ENCODE assay signal across 8 cellular contexts in the genomic region with DNA sequence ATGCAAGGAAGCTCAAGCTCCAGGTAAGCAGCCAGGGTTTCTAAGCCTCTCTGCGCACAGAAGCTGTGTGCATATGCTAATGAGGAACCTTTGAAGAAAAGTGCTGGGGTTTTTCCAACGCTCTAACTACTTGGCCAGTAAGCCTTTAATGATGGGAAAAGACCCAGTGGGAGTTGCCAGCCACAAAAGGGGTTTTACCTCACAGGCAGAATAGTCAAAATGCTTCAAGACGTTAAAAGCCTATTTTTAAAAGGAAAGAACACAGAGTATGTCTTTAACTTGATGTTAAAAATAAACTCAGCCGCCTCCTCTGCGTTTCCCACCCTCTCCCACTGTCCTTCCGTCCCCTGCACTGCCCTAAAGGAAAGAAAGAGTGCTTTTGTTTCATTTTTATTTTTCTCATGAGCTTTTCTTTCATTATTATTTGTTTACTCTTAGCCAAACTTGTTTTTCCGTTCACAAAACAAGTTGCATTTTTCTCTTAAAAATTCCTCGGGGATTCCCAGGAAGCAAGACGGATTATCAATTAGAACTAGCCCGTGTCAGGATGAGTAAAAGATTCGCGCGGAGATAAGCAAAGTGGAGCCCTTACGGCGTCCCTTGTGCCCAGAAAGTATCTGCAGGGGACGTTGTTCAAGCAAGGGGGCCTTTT.
A peak's percentile ranks its signal among the peaks of the same experiment; 100 is the strongest.
DNase-seq lines count a peak whose midpoint lies in the region; ATAC-seq and TF ChIP-seq lines count a peak whose summit lies in the region.

No MANE protein-coding gene starts in this region.

- H3K27ac Mint-ChIP-seq in T-cell (no peak overlapping the region), progenitor cell of endocrine pancreas (no peak overlapping the region)

- peak; percentile 5 for DNase-seq in stimulated activated naive CD4-positive, alpha-beta T cell treated with Interleukin-2 at 50 U/mL for 16 hours (lab: John Stamatoyannopoulos, UW)
- no peak for DNase-seq in stimulated activated naive CD4-positive, alpha-beta T cell (lab: John Stamatoyannopoulos, UW)
- DNase-seq in T-cell (no peak), foreskin fibroblast (no peak), progenitor cell of endocrine pancreas (ENCODE audit: low spot score, unreplicated experiment) (no peak), NCI-H2029 treated with DMSO at 0.1 percent for 48 hours (lab: John Stamatoyannopoulos, UW) (no peak)
- no peak for DNase-seq in effector CD8-positive, alpha-beta T cell (lab: John Stamatoyannopoulos, UW)

- H3K27me3 Mint-ChIP-seq in T-cell (peaks cover 0 to 10% of the 10 kb centered on the region in 2 donors), progenitor cell of endocrine pancreas (no peaks in the 10 kb centered on the region)

- TF ChIP-seq CTCF in foreskin fibroblast (IDR thresholded peaks at IDR 0.05; ENCODE audit: low read depth, low read length): no peak
- TF ChIP-seq CTCF in progenitor cell of endocrine pancreas (IDR thresholded peaks at IDR 0.05; ENCODE audit: unreplicated experiment): no peak

- peak overlapping the region; percentile 18 to 47 for H3K4me3 ChIP-seq in foreskin fibroblast (ENCODE audit: low read depth in 1 of 2, low read length in 2 of 2)

- CTCF ChIA-PET in T-cell (lab: Charles Lee): no interaction called here

- H3K9me3 Mint-ChIP-seq in T-cell (no peaks in the 10 kb centered on the region), progenitor cell of endocrine pancreas (ENCODE audit: low read depth) (no peaks in the 10 kb centered on the region)

- H3K4me3 Mint-ChIP-seq in T-cell (peak overlapping the region; percentile 35 to 47 (median 46)), progenitor cell of endocrine pancreas (ENCODE audit: low read depth) (peak overlapping the region; percentile 71)

- POLR2A ChIA-PET in T-cell (lab: Charles Lee): no interaction called here

- peak; percentile 46 for ATAC-seq in HG02938 (IDR thresholded peaks at IDR 0.05; ENCODE audit: unreplicated experiment)
- peak in 1 of 4 experiments; percentile 83 for ATAC-seq in T-cell (replicated peaks in 1 of 4)

- H3K4me1 Mint-ChIP-seq in T-cell (peaks cover 0 to 16% (median 6%) of the 10 kb centered on the region in 3 donors), progenitor cell of endocrine pancreas (ENCODE audit: low read depth) (peaks cover 12% of the 10 kb centered on the region)

- H3K36me3 Mint-ChIP-seq in T-cell (no peaks in the 10 kb centered on the region), progenitor cell of endocrine pancreas (ENCODE audit: insufficient read depth) (no peaks in the 10 kb centered on the region)
